ENCODE assay signal across 16 cellular contexts in the genomic region with DNA sequence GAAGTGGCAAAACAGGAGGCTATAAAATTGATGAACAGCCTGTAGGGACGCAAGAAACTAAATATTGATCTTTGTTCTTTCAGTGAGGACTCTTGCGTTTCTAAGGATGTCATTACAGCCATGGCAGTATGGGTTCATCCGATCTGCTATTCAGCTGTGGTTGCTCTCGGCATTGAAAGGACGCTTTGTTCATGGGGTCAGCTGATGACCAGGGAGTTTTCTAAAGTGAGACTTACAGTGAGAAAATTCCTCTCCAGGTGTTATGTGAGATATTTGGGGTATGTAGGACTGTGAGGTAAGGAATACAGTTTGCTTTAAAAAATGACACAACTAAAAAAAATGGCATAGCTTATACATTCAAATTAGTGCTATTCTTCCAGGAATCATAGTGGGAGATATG.
"Had no signal": no experiment of that assay in that cellular context is flagged by ENCODE, and none has a peak within 500 bp of the region (broad histone marks: within the 10 kb centered on the region; RNA-seq: fewer than 3 reads in every experiment).

No MANE protein-coding gene starts in this region.

- DNase-seq: activated CD4-positive, alpha-beta T cell treated with anti-CD3 and anti-CD28 coated beads, Interleukin-2, amount 50 U/mL, for 4 hours; activated CD4-positive, CD25-positive, alpha-beta regulatory T cell treated with anti-CD3 and anti-CD28 coated beads, Interleukin-2, amount 50 U/mL, for 72 hours; activated effector memory CD4-positive, alpha-beta T cell treated with anti-CD3 and anti-CD28 coated beads, Interleukin-2, amount 50 U/mL, for 16 hours; activated T-cell treated with anti-CD3 and anti-CD28 coated beads, Interleukin-2, amount 50 U/mL, for 72 hours; colonic mucosa; foreskin keratinocyte; kidney; pancreas; spleen; stimulated activated naive CD4-positive, alpha-beta T cell; thyroid gland had no signal

- H3K4me1 ChIP-seq: colonic mucosa, foreskin keratinocyte, pancreas had no signal

- ATAC-seq: activated T-cell treated with anti-CD3 and anti-CD28 coated beads, Interleukin-2, amount 50 U/mL, for 72 hours; foreskin keratinocyte; left lobe of liver; pancreas; sciatic nerve had no signal

- H3K9me3 ChIP-seq: ascending aorta, colonic mucosa, neutrophil, pancreas, spleen, thyroid gland had no signal

- H3K36me3 ChIP-seq: ascending aorta, colonic mucosa, neutrophil, pancreas, spleen, thyroid gland had no signal

- H3K27ac ChIP-seq: ascending aorta, colonic mucosa, foreskin keratinocyte, neutrophil, pancreas, spleen, thyroid gland had no signal

- H3K4me3 ChIP-seq: ascending aorta, colonic mucosa, lung, pancreas, spleen, thyroid gland had no signal

- H3K27me3 ChIP-seq: ascending aorta, colonic mucosa, foreskin keratinocyte, neutrophil, pancreas, spleen, thyroid gland had no signal
